ENCODE assay signal across 25 cellular contexts in genomic region chr3:180176059-180176458, GRCh38.
A peak's percentile ranks its signal among the peaks of the same experiment; 100 is the strongest.
DNase-seq lines count a peak whose midpoint lies in the region; ATAC-seq lines count a peak whose summit lies in the region.
"Had no signal": no experiment of that assay in that cellular context is flagged by ENCODE, and none has a peak within 500 bp of the region (broad histone marks: within the 10 kb centered on the region; RNA-seq: fewer than 3 reads in every experiment).

No MANE protein-coding gene starts in this region.

- H3K4me3 Mint-ChIP-seq in CD4-positive, alpha-beta memory T cell = no peak overlapping the region
- H3K4me3 Mint-ChIP-seq: B cell; CD8-positive, alpha-beta memory T cell; H9; T-cell; T-helper 2 cell treated with Interferon-gamma antibody and Interleukin-4, amounts not matched to agents 5 μg/mL and 100 μg/mL, for 36 hours had no signal

- POLR2A ChIA-PET in CD4-positive, alpha-beta memory T cell (lab: Charles Lee; ENCODE audit: partially characterized antibody) = no interaction called here

- H3K9me3 ChIP-seq in CD4-positive, alpha-beta memory T cell (ENCODE audit: control insufficient read depth in 1 of 2, low read length in 2 of 2) = no peaks in the 10 kb centered on the region
- H3K9me3 ChIP-seq: MG63 had no signal

- CTCF ChIA-PET in CD4-positive, alpha-beta memory T cell (lab: Charles Lee; ENCODE audit: partially characterized antibody) = no interaction called here

- H3K27ac Mint-ChIP-seq in CD4-positive, alpha-beta memory T cell = no peak overlapping the region
- H3K27ac Mint-ChIP-seq: B cell; CD8-positive, alpha-beta memory T cell; H9; T-cell; T-helper 2 cell treated with Interferon-gamma antibody and Interleukin-4, amounts not matched to agents 5 μg/mL and 100 μg/mL, for 36 hours had no signal

- ATAC-seq in GM19023 (IDR thresholded peaks at IDR 0.05; ENCODE audit: unreplicated experiment) = peak; percentile 54
- ATAC-seq in HG02678 (IDR thresholded peaks at IDR 0.05; ENCODE audit: unreplicated experiment) = peak; percentile 58
- ATAC-seq in HG03571 (IDR thresholded peaks at IDR 0.05; ENCODE audit: unreplicated experiment) = peak; percentile 56
- no peak for ATAC-seq in stimulated activated naive CD8-positive, alpha-beta T cell treated with anti-CD3 and anti-CD28 coated beads, Interleukin-15, Interleukin-2, amounts not matched to agents 100 U/mL and 50 U/mL, for 24 hours
- ATAC-seq: T-cell had no signal

- no peak for DNase-seq in NCI-H146 (lab: John Stamatoyannopoulos, UW)
- no peak for DNase-seq in stimulated activated naive CD8-positive, alpha-beta T cell treated with anti-CD3 and anti-CD28 coated beads, Interleukin-15, Interleukin-2, amounts not matched to agents 100 U/mL and 50 U/mL, for 24 hours
- no peak for DNase-seq in CD4-positive, alpha-beta memory T cell
- no peak for DNase-seq in SIG-M5 (lab: John Stamatoyannopoulos, UW)
- DNase-seq: CD8-positive, alpha-beta memory T cell; DND-41; H9; IMR-90; KG1; MG63; NCI-H1105 treated with DMSO at 0.1 percent for 48 hours; NCI-H2029; NCI-H446; NCI-H524 treated with DMSO at 0.1 percent for 48 hours; NCI-H774; NK-92 treated with Interleukin-12 subunit alpha and Interleukin-12 subunit beta, amount 100 ng/mL, for 24 hours; Right ventricle myocardium superior; RPMI8226; T-cell had no signal

- no peaks in the 10 kb centered on the region for H3K27me3 Mint-ChIP-seq in CD4-positive, alpha-beta memory T cell
- H3K27me3 Mint-ChIP-seq: CD8-positive, alpha-beta memory T cell; T-cell had no signal

- H3K27me3 ChIP-seq in CD4-positive, alpha-beta memory T cell (ENCODE audit: insufficient read depth, low read length) = no peaks in the 10 kb centered on the region
- H3K27me3 ChIP-seq: MG63 had no signal

- no peaks in the 10 kb centered on the region for H3K36me3 Mint-ChIP-seq in CD4-positive, alpha-beta memory T cell
- H3K36me3 Mint-ChIP-seq: CD8-positive, alpha-beta memory T cell; T-cell had no signal

- H3K9me3 Mint-ChIP-seq in CD4-positive, alpha-beta memory T cell = peaks cover 0 to 7% (median 0%) of the 10 kb centered on the region in 8 donors
- H3K9me3 Mint-ChIP-seq: H9; T-cell; T-helper 2 cell treated with Interferon-gamma antibody and Interleukin-4, amounts not matched to agents 5 μg/mL and 100 μg/mL, for 36 hours had no signal

- H3K4me1 Mint-ChIP-seq in CD4-positive, alpha-beta memory T cell = no peaks in the 10 kb centered on the region
- H3K4me1 Mint-ChIP-seq: B cell; CD8-positive, alpha-beta memory T cell; T-cell had no signal

- no peak overlapping the region for H3K27ac ChIP-seq in CD4-positive, alpha-beta memory T cell (ENCODE audit: low read depth, low read length)
- H3K27ac ChIP-seq: C4-2B had no signal

- no peak overlapping the region for H3K4me3 ChIP-seq in CD4-positive, alpha-beta memory T cell (ENCODE audit: low read length in 2 of 2)
- H3K4me3 ChIP-seq: MG63 had no signal

- H3K4me1 ChIP-seq in CD4-positive, alpha-beta memory T cell (ENCODE audit: insufficient read depth, low read length) = no peaks in the 10 kb centered on the region

- H3K36me3 ChIP-seq in CD4-positive, alpha-beta memory T cell (ENCODE audit: insufficient read depth, low read length) = no peaks in the 10 kb centered on the region
- H3K36me3 ChIP-seq: MG63 had no signal

- intact Hi-C loops in CD4-positive, alpha-beta memory T cell (cut with micrococcal nuclease) = no loop called here
